In the genomic region with DNA sequence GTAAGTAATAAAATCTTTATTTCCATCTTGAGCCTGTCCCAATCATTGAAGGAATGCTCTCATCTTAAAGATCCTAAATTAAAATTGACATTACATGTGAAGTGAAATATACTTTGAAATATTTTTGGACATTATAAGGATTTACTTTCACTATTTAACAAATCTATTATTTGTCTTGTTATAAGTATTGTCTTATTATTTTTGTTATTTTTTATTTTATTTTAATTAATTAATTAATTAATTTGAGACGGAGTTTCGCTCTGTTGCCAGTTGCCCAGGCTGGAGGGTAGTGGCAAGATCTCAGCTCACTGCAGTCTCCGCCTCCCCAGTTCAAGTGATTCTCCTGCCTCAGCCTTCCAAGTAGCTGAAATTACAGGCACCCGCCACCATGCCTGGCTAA, we compare ENCODE assay signal across 25 cellular contexts.
"Had no signal": no experiment of that assay in that cellular context is flagged by ENCODE, and none has a peak within 500 bp of the region (broad histone marks: within the 10 kb centered on the region; RNA-seq: fewer than 3 reads in every experiment).

No MANE protein-coding gene starts in this region.

- DNase-seq: colonic mucosa; cortex of kidney; effector CD8-positive, alpha-beta T cell; effector memory CD8-positive, alpha-beta T cell; endodermal cell; erythroblast; esophagus squamous epithelium; foreskin fibroblast; foreskin melanocyte; heart left ventricle; hypothalamus; immature natural killer cell; left cardiac atrium; left ventricle myocardium superior; lower lobe of right lung; mesenchymal stem cell; mucosa of descending colon; naive B cell; naive thymus-derived CD8-positive, alpha-beta T cell had no signal

- H3K9me3 ChIP-seq: colonic mucosa, esophagus squamous epithelium, gastroesophageal sphincter, heart left ventricle, left lung, lower lobe of right lung, mucosa of descending colon had no signal

- H3K36me3 ChIP-seq: colonic mucosa, gastroesophageal sphincter had no signal

- ATAC-seq: effector memory CD8-positive, alpha-beta T cell; esophagus mucosa; gastroesophageal sphincter; heart left ventricle; left cardiac atrium; left lung; left ventricle myocardium superior; lower lobe of right lung; mucosa of descending colon; naive thymus-derived CD8-positive, alpha-beta T cell had no signal

- H3K27ac ChIP-seq: colonic mucosa, epithelial cell of prostate, esophagus squamous epithelium, gastroesophageal sphincter, heart left ventricle, hepatocyte, left lung, lower lobe of right lung had no signal

- H3K4me3 ChIP-seq: colonic mucosa, esophagus squamous epithelium, gastroesophageal sphincter, heart left ventricle, hepatocyte, left lung, lower lobe of right lung, mucosa of descending colon had no signal

- FAIRE-seq: endometrium had no signal

- H3K27me3 ChIP-seq: colonic mucosa, esophagus squamous epithelium, gastroesophageal sphincter, heart left ventricle, hepatocyte, left lung had no signal

- H3K4me1 ChIP-seq: colonic mucosa, esophagus squamous epithelium, gastroesophageal sphincter, heart left ventricle, left lung, lower lobe of right lung had no signal
